Comparison of ENCODE assay signal across 13 cellular contexts in the genomic region with DNA sequence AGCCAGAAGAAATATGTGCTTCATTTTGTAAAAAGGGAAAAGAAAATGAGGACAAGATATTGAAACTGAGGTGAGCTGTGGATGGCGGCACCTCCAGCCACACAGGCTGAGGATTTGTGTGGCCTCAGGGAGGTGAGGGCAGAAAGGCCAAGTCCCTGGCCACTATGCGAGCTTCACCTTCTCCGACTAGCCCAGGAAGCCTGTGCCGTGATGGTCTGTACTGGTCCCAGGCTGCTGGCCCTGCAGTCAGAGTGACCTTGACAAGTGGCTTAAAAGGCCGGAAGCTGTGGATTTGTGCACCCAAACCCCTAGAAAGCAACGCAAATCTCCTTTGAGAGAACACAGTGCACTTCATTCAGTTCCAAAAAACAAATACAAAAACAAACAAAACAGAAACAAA. TPM values are rescaled to one million over a fixed set of nuclear protein-coding genes. Genes with fewer than 3 reads are reported as not detected.
DNase-seq lines count a peak whose midpoint lies in the region; ATAC-seq and TF ChIP-seq lines count a peak whose summit lies in the region.
"Had no signal": no experiment of that assay in that cellular context is flagged by ENCODE, and none has a peak within 500 bp of the region (broad histone marks: within the 10 kb centered on the region; RNA-seq: fewer than 3 reads in every experiment).

No MANE protein-coding gene starts in this region.

- H3K4me1 ChIP-seq in CD4-positive, CD25-positive, alpha-beta regulatory T cell (ENCODE audit: control insufficient read depth, insufficient read depth, low read length, poor library complexity, severe bottlenecking), result no peaks in the 10 kb centered on the region
- H3K4me1 ChIP-seq in gastrocnemius medialis (no peaks in the 10 kb centered on the region), OCI-LY7 (ENCODE audit: insufficient read depth, low read length, poor library complexity, severe bottlenecking) (no peaks in the 10 kb centered on the region)

- no TSS peak for BruUV-seq in OCI-LY7 (replicated peaks; lab: Mats Ljungman, UMichigan)

- no peak overlapping the region for H3K4me2 ChIP-seq in OCI-LY7 (ENCODE audit: low read length)
- H3K4me2 ChIP-seq: SK-N-SH had no signal

- H3K9me2 ChIP-seq in OCI-LY7 (ENCODE audit: insufficient read depth, low read length), result no peaks in the 10 kb centered on the region
- H3K9me2 ChIP-seq: SK-N-SH had no signal

- H2AFZ ChIP-seq in OCI-LY7 (ENCODE audit: low read length), result no peak overlapping the region

- DNase-seq in CD4-positive, CD25-positive, alpha-beta regulatory T cell, result no peak
- DNase-seq in T-helper 17 cell, result no peak
- DNase-seq in immature natural killer cell, result no peak
- DNase-seq in gastrocnemius medialis, result no peak
- no peak for DNase-seq in OCI-LY7 (ENCODE audit: low spot score)
- no peak for DNase-seq in stimulated activated CD4-positive, alpha-beta T cell treated with anti-CD3 and anti-CD28 coated beads, Interleukin-2, amount 100 ng/mL, for 48 hours
- no peak for DNase-seq in HK-2 (ENCODE audit: unreplicated experiment)
- DNase-seq: heart right ventricle; occipital lobe; SK-N-SH; stimulated activated CD8-positive, alpha-beta memory T cell treated with anti-CD3 and anti-CD28 coated beads, Interleukin-4, amount 100 ng/mL, for 48 hours had no signal

- no peak for ATAC-seq in CD4-positive, CD25-positive, alpha-beta regulatory T cell (ENCODE audit: low read depth in 2 of 2)
- no peak for ATAC-seq in T-helper 17 cell
- ATAC-seq in gastrocnemius medialis, result no peak
- ATAC-seq in HG03442 (IDR thresholded peaks at IDR 0.05; ENCODE audit: unreplicated experiment), result no peak

- H3K27ac Mint-ChIP-seq in CD4-positive, CD25-positive, alpha-beta regulatory T cell, result peak overlapping the region in 1 of 3 donors; percentile 93
- H3K27ac Mint-ChIP-seq in T-helper 17 cell (peak overlapping the region; percentile 85), immature natural killer cell (peak overlapping the region; percentile 85 to 94 (median 92))
- H3K27ac Mint-ChIP-seq: WTC11 had no signal

- peaks cover 2 to 14% (median 8%) of the 10 kb centered on the region in 4 donors for H3K4me1 Mint-ChIP-seq in CD4-positive, CD25-positive, alpha-beta regulatory T cell
- peaks cover 14% of the 10 kb centered on the region for H3K4me1 Mint-ChIP-seq in T-helper 17 cell
- H3K4me1 Mint-ChIP-seq in immature natural killer cell, result peaks cover 17 to 21% of the 10 kb centered on the region in 2 donors

- no peaks in the 10 kb centered on the region for H3K27me3 ChIP-seq in CD4-positive, CD25-positive, alpha-beta regulatory T cell (ENCODE audit: control insufficient read depth, insufficient read depth, low read length)
- no peaks in the 10 kb centered on the region for H3K27me3 ChIP-seq in gastrocnemius medialis
- H3K27me3 ChIP-seq: heart right ventricle had no signal

- no peaks in the 10 kb centered on the region for H3K79me2 ChIP-seq in OCI-LY7 (ENCODE audit: insufficient read depth, low read depth, low read length)

- no peaks in the 10 kb centered on the region for H3K27me3 Mint-ChIP-seq in CD4-positive, CD25-positive, alpha-beta regulatory T cell
- H3K27me3 Mint-ChIP-seq in T-helper 17 cell, result no peaks in the 10 kb centered on the region
- H3K27me3 Mint-ChIP-seq in immature natural killer cell (ENCODE audit: low read depth in 3 of 3), result peaks cover 0 to 4% (median 3%) of the 10 kb centered on the region in 3 donors

- intact Hi-C loops in gastrocnemius medialis (cut with DNase I; ENCODE audit: low total_unique reads) (loop anchor here (10.0 kb wide), 1 partner anchor 699 kb away; no protein-coding TSS in a partner anchor), OCI-LY7 (cut with micrococcal nuclease; ENCODE audit: unreplicated experiment) (no loop called here)

- in situ Hi-C loops in gastrocnemius medialis (cut with MboI; ENCODE audit: low sequenced_read_pairs in 4 of 4), result no loop called here

- peaks cover 6% of the 10 kb centered on the region for H3K36me3 Mint-ChIP-seq in CD4-positive, CD25-positive, alpha-beta regulatory T cell
- peaks cover 9% of the 10 kb centered on the region for H3K36me3 Mint-ChIP-seq in T-helper 17 cell (ENCODE audit: low read depth)
- peaks cover 0 to 12% (median 6%) of the 10 kb centered on the region in 3 donors for H3K36me3 Mint-ChIP-seq in immature natural killer cell

- H4K20me1 ChIP-seq in OCI-LY7 (ENCODE audit: insufficient read depth, low read length), result no peaks in the 10 kb centered on the region

- POLR2A ChIA-PET in OCI-LY7 (lab: Charles Lee), result interaction anchor here (0.9 kb wide), 1 partner anchor 49 kb away, joined by 3 read pairs; no protein-coding TSS in a partner anchor

- CTCF ChIA-PET in OCI-LY7 (lab: Charles Lee; ENCODE audit: unreplicated experiment), result no interaction called here

- no peaks in the 10 kb centered on the region for H3K9me3 ChIP-seq in CD4-positive, CD25-positive, alpha-beta regulatory T cell (ENCODE audit: control insufficient read depth in 2 of 2, low read length in 2 of 2)
- H3K9me3 ChIP-seq in T-helper 17 cell (ENCODE audit: control insufficient read depth, low read length, poor library complexity, severe bottlenecking) (no peaks in the 10 kb centered on the region), gastrocnemius medialis (no peaks in the 10 kb centered on the region), OCI-LY7 (ENCODE audit: low read length) (no peaks in the 10 kb centered on the region)
- H3K9me3 ChIP-seq: heart right ventricle, SK-N-SH had no signal

- H3K9me3 Mint-ChIP-seq in CD4-positive, CD25-positive, alpha-beta regulatory T cell, result peaks cover 0 to 1% (median 0%) of the 10 kb centered on the region in 7 donors
- no peaks in the 10 kb centered on the region for H3K9me3 Mint-ChIP-seq in immature natural killer cell

- TF ChIP-seq CTCF in gastrocnemius medialis (IDR thresholded peaks at IDR 0.05 in 4 of 5, conservative IDR thresholded peaks at IDR 0.05 in 1 of 5), result no peak
- TF ChIP-seq CTCF in OCI-LY7 (conservative IDR thresholded peaks at IDR 0.05; ENCODE audit: low read length), result no peak

- no peak for TF ChIP-seq POLR2A in gastrocnemius medialis (IDR thresholded peaks at IDR 0.05)

- peak overlapping the region in 2 of 4 donors; percentile 92 to 94 for H3K4me3 Mint-ChIP-seq in CD4-positive, CD25-positive, alpha-beta regulatory T cell
- H3K4me3 Mint-ChIP-seq in T-helper 17 cell (peak overlapping the region; percentile 21), immature natural killer cell (peak overlapping the region; percentile 91 to 95 (median 93))

- H3K27ac ChIP-seq in CD4-positive, CD25-positive, alpha-beta regulatory T cell (ENCODE audit: insufficient read depth, low read length, poor library complexity, severe bottlenecking), result peak overlapping the region; percentile 71
- H3K27ac ChIP-seq in gastrocnemius medialis (peak overlapping the region in 3 of 4 donors; percentile 71 to 75 (median 72)), OCI-LY7 (ENCODE audit: low read depth, low read length, poor library complexity, severe bottlenecking) (no peak overlapping the region)

- no peak overlapping the region for H3K4me3 ChIP-seq in CD4-positive, CD25-positive, alpha-beta regulatory T cell (ENCODE audit: low read depth, low read length)
- H3K4me3 ChIP-seq in gastrocnemius medialis (no peak overlapping the region), OCI-LY7 (ENCODE audit: low read depth, low read length, poor library complexity, severe bottlenecking) (no peak overlapping the region)

- no peaks in the 10 kb centered on the region for H3K36me3 ChIP-seq in CD4-positive, CD25-positive, alpha-beta regulatory T cell (ENCODE audit: control insufficient read depth, insufficient read depth, low read length)
- H3K36me3 ChIP-seq in gastrocnemius medialis (no peaks in the 10 kb centered on the region), OCI-LY7 (ENCODE audit: insufficient read depth, low read length) (peaks cover 57% of the 10 kb centered on the region)

RNA-seq across cellular contexts. Expression of gene WDR27, which starts 48.1 kb away (rescaled TPM):
- total RNA-seq in CD4-positive, CD25-positive, alpha-beta regulatory T cell, result 30.7 TPM
- polyA plus RNA-seq in CD4-positive, CD25-positive, alpha-beta regulatory T cell, result 1 to 10 TPM; 3.7 to 5.6 (median 4.5) TPM
- total RNA-seq in T-helper 17 cell (10 to 100 TPM; 25.7 to 26.0 TPM), gastrocnemius medialis (10 to 100 TPM in 1 of 4 donors, 1 to 10 TPM in 3; 2.8 to 31.6 (median 4.0) TPM), OCI-LY7 (2022) (107 and 108 TPM in 2 replicates)
- 1 to 10 TPM; 1.7 to 5.1 (median 4.0) TPM for polyA plus RNA-seq in immature natural killer cell
- 69.5 and 77.2 TPM in 2 replicates for total RNA-seq in OCI-LY7 (2014; rRNA removed; shearing (Covaris generic))

RNA-seq across cellular contexts. Expression of gene C6orf120, which starts 48.2 kb away (rescaled TPM):
- total RNA-seq in CD4-positive, CD25-positive, alpha-beta regulatory T cell, result 18.2 TPM
- 10 to 100 TPM in 3 of 4 donors, 1 to 10 TPM in 1; 9.7 to 11.7 (median 11.0) TPM for polyA plus RNA-seq in CD4-positive, CD25-positive, alpha-beta regulatory T cell
- 10 to 100 TPM; 16.3 to 17.8 TPM for total RNA-seq in T-helper 17 cell
- polyA plus RNA-seq in immature natural killer cell, result 10 to 100 TPM in 1 of 3 donors, 1 to 10 TPM in 2; 2.2 to 10.1 (median 4.9) TPM
- total RNA-seq in gastrocnemius medialis, result 10 to 100 TPM; 23.8 to 41.4 (median 29.4) TPM
- 30.3 and 31.0 TPM in 2 replicates for total RNA-seq in OCI-LY7 (2014; rRNA removed; shearing (Covaris generic))
- 19.0 and 21.3 TPM in 2 replicates for total RNA-seq in OCI-LY7 (2022)
